Comparison of ENCODE assay signal across 21 cellular contexts in the genomic region with DNA sequence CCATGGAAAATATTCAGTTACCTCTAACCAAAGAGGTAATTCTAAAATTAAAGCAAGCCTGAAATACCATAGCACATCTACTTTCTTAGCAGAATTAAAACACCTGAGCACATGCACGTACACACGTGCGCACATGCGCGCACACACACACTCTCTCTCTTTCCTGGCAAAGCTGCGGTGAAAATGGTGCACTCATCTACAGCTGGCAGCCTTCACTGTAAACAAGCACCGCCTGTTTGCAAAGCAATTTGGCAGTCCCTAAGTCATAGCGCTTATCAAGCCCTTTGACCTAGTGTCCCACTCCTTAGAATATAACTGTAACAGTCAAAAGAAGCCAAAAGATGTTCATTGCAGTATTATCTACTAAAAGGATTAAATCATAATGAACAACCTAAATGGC.
A peak's percentile ranks its signal among the peaks of the same experiment; 100 is the strongest.
DNase-seq lines count a peak whose midpoint lies in the region; ATAC-seq and TF ChIP-seq lines count a peak whose summit lies in the region.
"Had no signal": no experiment of that assay in that cellular context is flagged by ENCODE, and none has a peak within 500 bp of the region (broad histone marks: within the 10 kb centered on the region; RNA-seq: fewer than 3 reads in every experiment).

No MANE protein-coding gene starts in this region.

- H3K9me3 ChIP-seq in transverse colon: no peaks in the 10 kb centered on the region
- H3K9me3 ChIP-seq: Caco-2, SJCRH30 had no signal

- H3K27ac ChIP-seq in transverse colon: no peak overlapping the region
- H3K27ac ChIP-seq: KMS-11, SJCRH30 had no signal

- DNase-seq in Right ventricle myocardium inferior (ENCODE audit: missing footprints) (peak; percentile 56), left ventricle myocardium superior (no peak), NCI-H2029 treated with DMSO at 0.1 percent for 48 hours (lab: John Stamatoyannopoulos, UW) (peak; percentile 89), left colon (peak; percentile 77 to 87), transverse colon (peak; percentile 79), G401 (ENCODE audit: low spot score) (no peak)
- DNase-seq: Caco-2; CD4-positive, CD25-positive, alpha-beta regulatory T cell; DMS 273 treated with DMSO at 0.1 percent for 48 hours; GDM1; GOT3; HCEC 1CT; NCI-H1092 treated with DMSO at 0.1 percent for 48 hours; NCI-H146; NCI-H2171 treated with DMSO at 0.1 percent for 48 hours; NCI-H446; NCI-H774; NK-92 treated with Interleukin-12 subunit alpha and Interleukin-12 subunit beta, amount 100 ng/mL, for 24 hours; SJCRH30 had no signal

- WGBS in transverse colon (ENCODE audit: low coverage in 1 of 2), 2 donors: 17 to 53% methylated on average over 1 to 8 of the region's 8 CpGs

- H3K36me3 ChIP-seq in transverse colon: no peaks in the 10 kb centered on the region

- in situ Hi-C loops in transverse colon (cut with MboI; ENCODE audit: low pct_ligation_motif_present in 1 of 4, low pct_unique_long_range_greater_than_20kb in 1 of 4, low sequenced_read_pairs in 3 of 4): no loop called here
- in situ Hi-C loops in G401 (cut with HindIII; ENCODE audit: low sequenced_read_pairs): no loop called here

- no peak overlapping the region for H3K4me3 ChIP-seq in transverse colon
- H3K4me3 ChIP-seq: SJCRH30 had no signal

- H3K4me1 ChIP-seq in transverse colon: peaks cover 0 to 21% (median 3%) of the 10 kb centered on the region in 4 donors
- H3K4me1 ChIP-seq: Caco-2, SJCRH30 had no signal

- peak; percentile 76 for TF ChIP-seq EP300 in transverse colon (IDR thresholded peaks at IDR 0.05; ENCODE audit: low read depth)

- H3K27me3 ChIP-seq in transverse colon: no peaks in the 10 kb centered on the region
- H3K27me3 ChIP-seq: SJCRH30 had no signal

- no peak for ATAC-seq in Right ventricle myocardium inferior
- no peak for ATAC-seq in left ventricle myocardium superior
- peak; percentile 98 for ATAC-seq in left colon
- ATAC-seq in GM19023 (IDR thresholded peaks at IDR 0.05; ENCODE audit: unreplicated experiment): no peak

- no peak for TF ChIP-seq CTCF in transverse colon (IDR thresholded peaks at IDR 0.05)

- intact Hi-C loops in Right ventricle myocardium inferior (cut with DNase I): no loop called here
- intact Hi-C loops in left ventricle myocardium superior (cut with micrococcal nuclease): no loop called here
- intact Hi-C loops in left colon (cut with DNase I, micrococcal nuclease): no loop called here
- intact Hi-C loops in transverse colon (cut with DNase I; ENCODE audit: low total_unique reads): no loop called here

- no peak for TF ChIP-seq POLR2A in transverse colon (IDR thresholded peaks at IDR 0.05)

Comparison
In these comparisons a context has a peak if more than half of its experiments do, and no peak if none do; other contexts are left out.
1. DNase-seq: peak in Right ventricle myocardium inferior (single experiment), NCI-H2029 treated with DMSO at 0.1 percent for 48 hours (single experiment), left colon (2 of 2) and transverse colon (single experiment); none in left ventricle myocardium superior (single experiment) and G401 (single experiment).